Comparison of ENCODE assay signal across 22 cellular contexts in the genomic region with DNA sequence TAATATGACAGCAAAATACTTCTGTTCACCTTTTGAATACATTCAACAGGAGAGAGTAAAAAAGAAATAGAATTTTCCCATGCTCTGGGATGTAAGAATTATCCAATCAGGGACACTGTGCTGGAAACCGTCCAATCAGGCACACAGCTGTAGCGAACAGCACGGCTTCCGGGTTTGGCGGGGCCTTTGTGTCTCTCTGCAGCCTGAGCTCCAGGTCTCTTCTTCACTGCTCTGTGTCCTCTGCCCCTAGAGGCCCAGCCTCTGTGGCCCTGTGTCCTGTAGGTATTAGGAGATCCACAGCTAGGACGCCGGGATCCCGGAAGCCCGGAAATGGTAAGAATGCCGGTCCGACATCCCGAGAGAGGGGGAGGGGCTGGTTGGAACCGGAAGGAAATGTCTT.
"Had no signal": no experiment of that assay in that cellular context is flagged by ENCODE, and none has a peak within 500 bp of the region (broad histone marks: within the 10 kb centered on the region; RNA-seq: fewer than 3 reads in every experiment).

No MANE protein-coding gene starts in this region.

- H3K4me3 ChIP-seq: dorsolateral prefrontal cortex, stomach, upper lobe of left lung had no signal

- H3K36me3 ChIP-seq: brain microvascular endothelial cell, stomach, upper lobe of left lung had no signal

- H3K27ac ChIP-seq: brain microvascular endothelial cell, dorsolateral prefrontal cortex, epithelial cell of prostate, foreskin keratinocyte, stomach, upper lobe of left lung had no signal

- H3K27me3 ChIP-seq: brain microvascular endothelial cell, foreskin keratinocyte, stomach, upper lobe of left lung had no signal

- DNase-seq: activated CD4-positive, alpha-beta T cell treated with anti-CD3 and anti-CD28 coated beads, Interleukin-2, amount 10 ng/mL, durations not matched to agents 7 days and 5 days; activated CD8-positive, alpha-beta memory T cell treated with anti-CD3 and anti-CD28 coated beads, Interleukin-2, amount 50 U/mL, for 4 hours; activated effector memory CD4-positive, alpha-beta T cell treated with Interleukin-2 at 50 U/mL for 16 hours; activated naive CD4-positive, alpha-beta T cell treated with anti-CD3 and anti-CD28 coated beads, Interleukin-2, amount 10 ng/mL, durations not matched to agents 7 days and 5 days; activated T-cell treated with anti-CD3 and anti-CD28 coated beads, Interleukin-2, amount 50 U/mL, for 4 hours; aorta; brain microvascular endothelial cell; central memory CD4-positive, alpha-beta T cell; dorsolateral prefrontal cortex; endodermal cell; foreskin keratinocyte; glutamatergic neuron; hippocampal formation; islet precursor cell; mammary epithelial cell; midbrain; nucleus accumbens; stimulated activated CD4-positive, alpha-beta T cell treated with anti-CD3 and anti-CD28 coated beads, Interleukin-4, amount 100 ng/mL, for 24 hours; stomach; T-helper 9 cell had no signal

- H3K4me1 ChIP-seq: foreskin keratinocyte had no signal
